7 cellular contexts compared by ENCODE assay signal in genomic region chr12:49664591-49665146, GRCh38. TPM values are rescaled to one million over a fixed set of nuclear protein-coding genes. Genes with fewer than 3 reads are reported as not detected.
DNase-seq lines count a peak whose midpoint lies in the region; ATAC-seq and TF ChIP-seq lines count a peak whose summit lies in the region.

No MANE protein-coding gene starts in this region.

- H3K9me3 ChIP-seq in prostate gland, result no peaks in the 10 kb centered on the region

- H3K4me1 Mint-ChIP-seq in activated naive CD8-positive, alpha-beta T cell treated with anti-CD3 and anti-CD28 coated beads, Interleukin-2, amount 50 U/mL, for 24 hours, result peaks cover 89% of the 10 kb centered on the region
- H3K4me1 Mint-ChIP-seq in nephron progenitor cell, result peaks cover 43% of the 10 kb centered on the region

- intact Hi-C loops in prostate gland (cut with DNase I), result no loop called here

- no peak for TF ChIP-seq POLR2A in prostate gland (IDR thresholded peaks at IDR 0.05)

- no peak overlapping the region for H3K27ac ChIP-seq in prostate gland

- peak; percentile 62 for ATAC-seq in GM19043 (IDR thresholded peaks at IDR 0.05; ENCODE audit: low read depth, unreplicated experiment)
- peak; percentile 55 for ATAC-seq in HG03064 (IDR thresholded peaks at IDR 0.05; ENCODE audit: low read depth, unreplicated experiment)
- ATAC-seq in activated naive CD8-positive, alpha-beta T cell treated with anti-CD3 and anti-CD28 coated beads, Interleukin-2, amount 50 U/mL, for 24 hours, result no peak

- 84% methylated on average over 4 of the region's 4 CpGs for WGBS in prostate gland

- H3K36me3 Mint-ChIP-seq in activated naive CD8-positive, alpha-beta T cell treated with anti-CD3 and anti-CD28 coated beads, Interleukin-2, amount 50 U/mL, for 24 hours (ENCODE audit: low read depth), result peaks cover 40% of the 10 kb centered on the region
- peaks cover 32% of the 10 kb centered on the region for H3K36me3 Mint-ChIP-seq in nephron progenitor cell (ENCODE audit: low read depth)

- TF ChIP-seq CTCF in nephron progenitor cell (IDR thresholded peaks at IDR 0.05), result no peak
- TF ChIP-seq CTCF in prostate gland (IDR thresholded peaks at IDR 0.05), result no peak

- no peak overlapping the region for H3K4me3 ChIP-seq in prostate gland

- H3K27me3 Mint-ChIP-seq in activated naive CD8-positive, alpha-beta T cell treated with anti-CD3 and anti-CD28 coated beads, Interleukin-2, amount 50 U/mL, for 24 hours, result no peaks in the 10 kb centered on the region
- H3K27me3 Mint-ChIP-seq in nephron progenitor cell (ENCODE audit: low read depth, poor library complexity), result no peaks in the 10 kb centered on the region

- H3K9me3 Mint-ChIP-seq in activated naive CD8-positive, alpha-beta T cell treated with anti-CD3 and anti-CD28 coated beads, Interleukin-2, amount 50 U/mL, for 24 hours, result no peaks in the 10 kb centered on the region
- H3K9me3 Mint-ChIP-seq in nephron progenitor cell, result no peaks in the 10 kb centered on the region

- H3K4me1 ChIP-seq in prostate gland (replicated peaks), result no peaks in the 10 kb centered on the region

- no peak for DNase-seq in activated naive CD8-positive, alpha-beta T cell treated with anti-CD3 and anti-CD28 coated beads, Interleukin-2, amount 50 U/mL, for 24 hours
- DNase-seq in nephron progenitor cell (no peak), prostate gland (ENCODE audit: low spot score) (no peak), COR-L47 (lab: John Stamatoyannopoulos, UW) (no peak)
- DNase-seq in stimulated activated CD4-positive, alpha-beta T cell treated with anti-CD3 and anti-CD28 coated beads, Interleukin-2, amount 100 ng/mL, for 48 hours, result no peak

- H3K27me3 ChIP-seq in prostate gland (replicated peaks; ENCODE audit: insufficient read depth), result no peaks in the 10 kb centered on the region

- peak overlapping the region; percentile 62 for H3K27ac Mint-ChIP-seq in activated naive CD8-positive, alpha-beta T cell treated with anti-CD3 and anti-CD28 coated beads, Interleukin-2, amount 50 U/mL, for 24 hours
- H3K27ac Mint-ChIP-seq in nephron progenitor cell, result peak overlapping the region; percentile 72

- no peak overlapping the region for H3K4me3 Mint-ChIP-seq in activated naive CD8-positive, alpha-beta T cell treated with anti-CD3 and anti-CD28 coated beads, Interleukin-2, amount 50 U/mL, for 24 hours
- no peak overlapping the region for H3K4me3 Mint-ChIP-seq in nephron progenitor cell

- no peaks in the 10 kb centered on the region for H3K36me3 ChIP-seq in prostate gland

RNA-seq across cellular contexts. Expression of gene PRPF40B, which starts 41.3 kb away (rescaled TPM):
- total RNA-seq in prostate gland, result 10 to 100 TPM; 13.9 to 31.1 TPM

RNA-seq across cellular contexts. Expression of gene FMNL3, which starts 42.5 kb away (rescaled TPM):
- total RNA-seq in prostate gland, result 10 to 100 TPM in 1 of 2 donors, 1 to 10 TPM in 1; 4.5 to 52.9 TPM

RNA-seq across cellular contexts. Expression of gene FAM186B, which starts 59.2 kb away (rescaled TPM):
- total RNA-seq in prostate gland, result 1 to 10 TPM in 1 of 2 donors, under 1 TPM in 1; 0.23 to 10.0 TPM
